In genomic region chr5:169302491-169303118, GRCh38 we compare ENCODE assay signal across 9 cellular contexts. TPM values are rescaled to one million over a fixed set of nuclear protein-coding genes. Genes with fewer than 3 reads are reported as not detected.
DNase-seq lines count a peak whose midpoint lies in the region; ATAC-seq and TF ChIP-seq lines count a peak whose summit lies in the region.
"Had no signal": no experiment of that assay in that cellular context is flagged by ENCODE, and none has a peak within 500 bp of the region (broad histone marks: within the 10 kb centered on the region; RNA-seq: fewer than 3 reads in every experiment).

No MANE protein-coding gene starts in this region.

- TF ChIP-seq CTCF in BE2C (IDR thresholded peaks at IDR 0.05; ENCODE audit: low read depth, low read length), result peak; percentile 95
- TF ChIP-seq CTCF in activated CD8-positive, alpha-beta T cell treated with anti-CD3 and anti-CD28 coated beads for 36 hours (IDR thresholded peaks at IDR 0.05), result peak; percentile 90
- peak; percentile 88 to 95 (median 91) for TF ChIP-seq CTCF in esophagus muscularis mucosa (IDR thresholded peaks at IDR 0.05)

- H3K36me3 ChIP-seq in BE2C (no peaks in the 10 kb centered on the region), esophagus muscularis mucosa (no peaks in the 10 kb centered on the region)

- H3K27ac ChIP-seq in esophagus muscularis mucosa (replicated peaks in 1 of 4), result peak overlapping the region in 2 of 4 donors; percentile 84 to 89

- peak; percentile 77 for ATAC-seq in GM18519 (IDR thresholded peaks at IDR 0.05; ENCODE audit: low FRiP score, unreplicated experiment)
- peak; percentile 63 for ATAC-seq in HG03103 (IDR thresholded peaks at IDR 0.05; ENCODE audit: low read depth, unreplicated experiment)
- peak; percentile 74 for ATAC-seq in activated CD8-positive, alpha-beta T cell treated with anti-CD3 and anti-CD28 coated beads for 36 hours
- no peak for ATAC-seq in naive thymus-derived CD8-positive, alpha-beta T cell

- H3K4me1 ChIP-seq in BE2C (peaks cover 16% of the 10 kb centered on the region), esophagus muscularis mucosa (peaks cover 8 to 50% (median 42%) of the 10 kb centered on the region in 4 donors)

- no peak overlapping the region for H3K27ac Mint-ChIP-seq in activated CD8-positive, alpha-beta T cell treated with anti-CD3 and anti-CD28 coated beads for 36 hours
- H3K27ac Mint-ChIP-seq in naive thymus-derived CD8-positive, alpha-beta T cell, result no peak overlapping the region

- no peaks in the 10 kb centered on the region for H3K36me3 Mint-ChIP-seq in activated CD8-positive, alpha-beta T cell treated with anti-CD3 and anti-CD28 coated beads for 36 hours (ENCODE audit: low read depth)
- H3K36me3 Mint-ChIP-seq in naive thymus-derived CD8-positive, alpha-beta T cell, result peaks cover 0 to 2% (median 0%) of the 10 kb centered on the region in 3 donors

- H3K27me3 Mint-ChIP-seq in activated CD8-positive, alpha-beta T cell treated with anti-CD3 and anti-CD28 coated beads for 36 hours, result peaks cover 47% of the 10 kb centered on the region
- H3K27me3 Mint-ChIP-seq in naive thymus-derived CD8-positive, alpha-beta T cell, result peaks cover 30 to 85% (median 61%) of the 10 kb centered on the region in 5 donors

- intact Hi-C loops in activated CD8-positive, alpha-beta T cell treated with anti-CD3 and anti-CD28 coated beads for 36 hours (cut with micrococcal nuclease), result loop anchor here (2.0 to 10.0 kb wide), 2 partner anchors 316 to 628 kb away; no protein-coding TSS in a partner anchor
- intact Hi-C loops in esophagus muscularis mucosa (cut with DNase I), result loop anchor here (1.0 to 10.0 kb wide), 4 partner anchors 282 to 620 kb away; partner anchors contain the start of gene SPDL1

- H3K27me3 ChIP-seq in BE2C (no peaks in the 10 kb centered on the region), esophagus muscularis mucosa (peaks cover 0 to 19% (median 0%) of the 10 kb centered on the region in 4 donors)

- H3K4me1 Mint-ChIP-seq in activated CD8-positive, alpha-beta T cell treated with anti-CD3 and anti-CD28 coated beads for 36 hours (ENCODE audit: low read depth), result peaks cover 10% of the 10 kb centered on the region
- H3K4me1 Mint-ChIP-seq in naive thymus-derived CD8-positive, alpha-beta T cell, result peaks cover 4 to 10% (median 7%) of the 10 kb centered on the region in 4 donors

- POLR2A ChIA-PET in activated CD8-positive, alpha-beta T cell treated with anti-CD3 and anti-CD28 coated beads for 36 hours (lab: Charles Lee), result no interaction called here
- POLR2A ChIA-PET in naive thymus-derived CD8-positive, alpha-beta T cell (lab: Charles Lee), result no interaction called here

- no peak overlapping the region for H3K4me3 Mint-ChIP-seq in activated CD8-positive, alpha-beta T cell treated with anti-CD3 and anti-CD28 coated beads for 36 hours
- H3K4me3 Mint-ChIP-seq in naive thymus-derived CD8-positive, alpha-beta T cell, result no peak overlapping the region

- DNase-seq in BE2C (peak; percentile 85), NCI-H526 (lab: John Stamatoyannopoulos, UW) (peak; percentile 46 to 78), esophagus muscularis mucosa (ENCODE audit: extremely low spot score) (no peak), superior temporal gyrus (ENCODE audit: extremely low spot score) (peak; percentile 92)
- peak; percentile 69 for DNase-seq in activated CD8-positive, alpha-beta T cell treated with anti-CD3 and anti-CD28 coated beads for 36 hours
- peak in 6 of 10 donors; percentile 1 to 19 (median 6) for DNase-seq in naive thymus-derived CD8-positive, alpha-beta T cell

- H3K9me3 Mint-ChIP-seq in activated CD8-positive, alpha-beta T cell treated with anti-CD3 and anti-CD28 coated beads for 36 hours, result no peaks in the 10 kb centered on the region
- H3K9me3 Mint-ChIP-seq in naive thymus-derived CD8-positive, alpha-beta T cell, result peaks cover 0 to 4% (median 0%) of the 10 kb centered on the region in 9 donors

- TF ChIP-seq EP300 in esophagus muscularis mucosa (IDR thresholded peaks at IDR 0.05), result no peak

- WGBS in esophagus muscularis mucosa, result 16% methylated on average over 16 of the region's 17 CpGs

- TF ChIP-seq POLR2A in esophagus muscularis mucosa (IDR thresholded peaks at IDR 0.05; ENCODE audit: low read depth), result no peak

- CTCF ChIA-PET in activated CD8-positive, alpha-beta T cell treated with anti-CD3 and anti-CD28 coated beads for 36 hours (lab: Charles Lee), result interaction anchor here (0.7 to 1.7 kb wide), 4 partner anchors 29 to 597 kb away, joined by 3 to 4 read pairs (median 3); no protein-coding TSS in a partner anchor

- peak overlapping the region; percentile 73; the same call in 1 of the 2 replicates for H3K4me3 ChIP-seq in BE2C (ENCODE audit: low read depth, low read length)
- H3K4me3 ChIP-seq in esophagus muscularis mucosa, result no peak overlapping the region

- H3K9me3 ChIP-seq in BE2C, result no peaks in the 10 kb centered on the region; the same call in 1 of the 2 replicates
- H3K9me3 ChIP-seq in esophagus muscularis mucosa, result no peaks in the 10 kb centered on the region

RNA-seq across cellular contexts. Expression of gene SLIT3, which starts 1.7 kb away (rescaled TPM):
- 121 TPM for polyA plus RNA-seq in BE2C (2012; ENCODE audit: insufficient read depth, insufficient read length, low read depth)
- under 1 TPM; 0.69 to 0.74 TPM for total RNA-seq in activated CD8-positive, alpha-beta T cell treated with anti-CD3 and anti-CD28 coated beads for 36 hours
- total RNA-seq in esophagus muscularis mucosa, result 10 to 100 TPM; 41.1 to 86.6 (median 62.7) TPM
- not detected for total RNA-seq in naive thymus-derived CD8-positive, alpha-beta T cell
- polyA plus RNA-seq in naive thymus-derived CD8-positive, alpha-beta T cell, result not detected
- total RNA-seq: T-helper 1 cell treated with Interleukin-12 subunit alpha and Interleukin-12 subunit beta and Interleukin-4 antibody, amounts not matched to agents 30 ng/mL and 1 ng/mL, for 36 hours had no signal

Comparison
In these comparisons a context has a peak if more than half of its experiments do, and no peak if none do; other contexts are left out.
1. ATAC-seq: peak in GM18519 (single experiment), HG03103 (single experiment) and activated CD8-positive, alpha-beta T cell treated with anti-CD3 and anti-CD28 coated beads for 36 hours (single experiment); none in naive thymus-derived CD8-positive, alpha-beta T cell (0 of 2).
2. RNA of gene SLIT3, which starts 1.7 kb away (total RNA-seq): 41.1 to 86.6 TPM in esophagus muscularis mucosa; 0.69 to 0.74 TPM in activated CD8-positive, alpha-beta T cell treated with anti-CD3 and anti-CD28 coated beads for 36 hours and not detected in naive thymus-derived CD8-positive, alpha-beta T cell; every median in the first group is over 10 times any median in the second.
3. Peak in every context shown above with its lines, with median percentiles within 50 percentile points of each other: CTCF ChIP-seq.